16 cellular contexts compared by ENCODE assay signal in genomic region chr22:46798041-46798365, GRCh38. TPM values are rescaled to one million over a fixed set of nuclear protein-coding genes. Genes with fewer than 3 reads are reported as not detected.
A peak's percentile ranks its signal among the peaks of the same experiment; 100 is the strongest.
DNase-seq lines count a peak whose midpoint lies in the region; ATAC-seq and TF ChIP-seq lines count a peak whose summit lies in the region.
"Had no signal": no experiment of that assay in that cellular context is flagged by ENCODE, and none has a peak within 500 bp of the region (broad histone marks: within the 10 kb centered on the region; RNA-seq: fewer than 3 reads in every experiment).

No MANE protein-coding gene starts in this region.

- ATAC-seq in DND-41 (ENCODE audit: insufficient read depth, low read depth) = no peak
- no peak for ATAC-seq in stimulated activated effector memory CD8-positive, alpha-beta T cell treated with anti-CD3 and anti-CD28 coated beads, Interleukin-12 subunit alpha, Interleukin-12 subunit beta, amount 100 ng/mL, for 72 hours
- ATAC-seq in HG02973 (IDR thresholded peaks at IDR 0.05; ENCODE audit: unreplicated experiment) = no peak

- H3K4me2 ChIP-seq in DND-41 (ENCODE audit: insufficient read depth, low read length) = no peak overlapping the region

- no peaks in the 10 kb centered on the region for H3K4me1 ChIP-seq in DND-41 (ENCODE audit: insufficient read depth, low read length)
- H3K4me1 ChIP-seq: breast epithelium, prostate gland had no signal

- H3K4me3 Mint-ChIP-seq in activated CD4-positive, alpha-beta memory T cell treated with anti-CD3 and anti-CD28 coated beads, Interleukin-2, amount 10 ng/mL, durations not matched to agents 7 days and 5 days = no peak overlapping the region
- H3K4me3 Mint-ChIP-seq in activated CD4-positive, alpha-beta memory T cell treated with anti-CD3 and anti-CD28 coated beads for 36 hours = no peak overlapping the region
- H3K4me3 Mint-ChIP-seq in stimulated activated effector memory CD8-positive, alpha-beta T cell treated with anti-CD3 and anti-CD28 coated beads, Interleukin-12 subunit alpha, Interleukin-12 subunit beta, amount 100 ng/mL, for 72 hours = no peak overlapping the region
- H3K4me3 Mint-ChIP-seq: activated naive CD8-positive, alpha-beta T cell; type B pancreatic cell had no signal

- H3K9ac ChIP-seq in DND-41 (ENCODE audit: low read depth, low read length) = no peak overlapping the region

- peaks cover 14% of the 10 kb centered on the region for H3K4me1 Mint-ChIP-seq in activated CD4-positive, alpha-beta memory T cell treated with anti-CD3 and anti-CD28 coated beads, Interleukin-2, amount 10 ng/mL, durations not matched to agents 7 days and 5 days
- peaks cover 17% of the 10 kb centered on the region for H3K4me1 Mint-ChIP-seq in activated CD4-positive, alpha-beta memory T cell treated with anti-CD3 and anti-CD28 coated beads for 36 hours (ENCODE audit: low read depth)
- peaks cover 39% of the 10 kb centered on the region for H3K4me1 Mint-ChIP-seq in stimulated activated effector memory CD8-positive, alpha-beta T cell treated with anti-CD3 and anti-CD28 coated beads, Interleukin-12 subunit alpha, Interleukin-12 subunit beta, amount 100 ng/mL, for 72 hours

- H3K27me3 Mint-ChIP-seq in activated CD4-positive, alpha-beta memory T cell treated with anti-CD3 and anti-CD28 coated beads, Interleukin-2, amount 10 ng/mL, durations not matched to agents 7 days and 5 days = no peaks in the 10 kb centered on the region
- H3K27me3 Mint-ChIP-seq in activated CD4-positive, alpha-beta memory T cell treated with anti-CD3 and anti-CD28 coated beads for 36 hours = no peaks in the 10 kb centered on the region
- H3K27me3 Mint-ChIP-seq: activated naive CD8-positive, alpha-beta T cell; type B pancreatic cell had no signal

- peaks cover 20% of the 10 kb centered on the region for H4K20me1 ChIP-seq in DND-41 (ENCODE audit: insufficient read depth, low read length)

- POLR2A ChIA-PET in activated CD4-positive, alpha-beta memory T cell treated with anti-CD3 and anti-CD28 coated beads, Interleukin-2, amount 10 ng/mL, durations not matched to agents 7 days and 5 days (lab: Charles Lee) = interaction anchor here (1.0 to 1.2 kb wide), 2 partner anchors 23 to 35 kb away, joined by 3 to 5 read pairs; partner anchors contain the start of gene TBC1D22A
- POLR2A ChIA-PET in activated CD4-positive, alpha-beta memory T cell treated with anti-CD3 and anti-CD28 coated beads for 36 hours (lab: Charles Lee) = no interaction called here

- no peak for DNase-seq in activated CD4-positive, alpha-beta memory T cell treated with anti-CD3 and anti-CD28 coated beads, Interleukin-2, amount 10 ng/mL, durations not matched to agents 7 days and 5 days
- DNase-seq in activated CD4-positive, alpha-beta memory T cell treated with anti-CD3 and anti-CD28 coated beads for 36 hours = no peak
- no peak for DNase-seq in DND-41
- no peak for DNase-seq in dorsolateral prefrontal cortex
- DNase-seq in stimulated activated effector memory CD8-positive, alpha-beta T cell treated with anti-CD3 and anti-CD28 coated beads, Interleukin-12 subunit alpha, Interleukin-12 subunit beta, amount 100 ng/mL, for 72 hours (ENCODE audit: low spot score in 2 of 2) = no peak
- DNase-seq in posterior vena cava (ENCODE audit: low spot score) = no peak
- no peak for DNase-seq in DMS114 treated with DMSO at 0.1 percent for 48 hours (lab: John Stamatoyannopoulos, UW; ENCODE audit: unreplicated experiment)
- DNase-seq: NCI-H1436 had no signal

- no peaks in the 10 kb centered on the region for H3K9me3 Mint-ChIP-seq in activated CD4-positive, alpha-beta memory T cell treated with anti-CD3 and anti-CD28 coated beads, Interleukin-2, amount 10 ng/mL, durations not matched to agents 7 days and 5 days
- H3K9me3 Mint-ChIP-seq in activated CD4-positive, alpha-beta memory T cell treated with anti-CD3 and anti-CD28 coated beads for 36 hours = no peaks in the 10 kb centered on the region
- no peaks in the 10 kb centered on the region for H3K9me3 Mint-ChIP-seq in stimulated activated effector memory CD8-positive, alpha-beta T cell treated with anti-CD3 and anti-CD28 coated beads, Interleukin-12 subunit alpha, Interleukin-12 subunit beta, amount 100 ng/mL, for 72 hours
- H3K9me3 Mint-ChIP-seq: type B pancreatic cell had no signal

- peak overlapping the region; percentile 2; the same call in 1 of the 2 replicates for H3K27ac ChIP-seq in DND-41 (ENCODE audit: low read length)
- H3K27ac ChIP-seq in dorsolateral prefrontal cortex = peak overlapping the region in 38 of 59 donors; percentile 4 to 67 (median 32)
- H3K27ac ChIP-seq: 22Rv1, breast epithelium, C4-2B, epithelial cell of prostate, prostate gland had no signal

- H3K4me3 ChIP-seq in DND-41 (ENCODE audit: low read depth in 1 of 2, low read length in 2 of 2) (no peak overlapping the region), dorsolateral prefrontal cortex (no peak overlapping the region)
- H3K4me3 ChIP-seq: breast epithelium, prostate gland had no signal

- intact Hi-C loops in activated CD4-positive, alpha-beta memory T cell treated with anti-CD3 and anti-CD28 coated beads for 36 hours (cut with micrococcal nuclease) = loop anchor here (1.0 to 10.0 kb wide), 2 partner anchors 39 to 233 kb away; no protein-coding TSS in a partner anchor
- intact Hi-C loops in dorsolateral prefrontal cortex (cut with DNase I) (loop anchor here in 1 of 2 donors (5.0 kb wide), 2 partner anchors 36 to 1694 kb away; partner anchors contain the start of gene TBC1D22A), posterior vena cava (cut with DNase I) (no loop called here)

- peaks cover 33% of the 10 kb centered on the region for H3K79me2 ChIP-seq in DND-41 (ENCODE audit: insufficient read depth, low read length)

- H2AFZ ChIP-seq in DND-41 (ENCODE audit: low read depth, low read length) = no peak overlapping the region

- peaks cover 82% of the 10 kb centered on the region for H3K36me3 ChIP-seq in DND-41 (ENCODE audit: insufficient read depth, low read length)
- H3K36me3 ChIP-seq: breast epithelium, prostate gland had no signal

- H3K27me3 ChIP-seq in DND-41 (ENCODE audit: insufficient read depth, low read length, poor library complexity) (no peaks in the 10 kb centered on the region), dorsolateral prefrontal cortex (no peaks in the 10 kb centered on the region)
- H3K27me3 ChIP-seq: breast epithelium had no signal

- peak overlapping the region; percentile 8 for H3K27ac Mint-ChIP-seq in activated CD4-positive, alpha-beta memory T cell treated with anti-CD3 and anti-CD28 coated beads, Interleukin-2, amount 10 ng/mL, durations not matched to agents 7 days and 5 days
- H3K27ac Mint-ChIP-seq in activated CD4-positive, alpha-beta memory T cell treated with anti-CD3 and anti-CD28 coated beads for 36 hours = no peak overlapping the region
- H3K27ac Mint-ChIP-seq in stimulated activated effector memory CD8-positive, alpha-beta T cell treated with anti-CD3 and anti-CD28 coated beads, Interleukin-12 subunit alpha, Interleukin-12 subunit beta, amount 100 ng/mL, for 72 hours = peak overlapping the region; percentile 37
- H3K27ac Mint-ChIP-seq: activated naive CD8-positive, alpha-beta T cell had no signal

- H3K9me3 ChIP-seq in DND-41 (ENCODE audit: insufficient read depth, low read length, severe bottlenecking) = no peaks in the 10 kb centered on the region
- H3K9me3 ChIP-seq: breast epithelium, prostate gland had no signal

- peaks cover 55% of the 10 kb centered on the region for H3K36me3 Mint-ChIP-seq in activated CD4-positive, alpha-beta memory T cell treated with anti-CD3 and anti-CD28 coated beads, Interleukin-2, amount 10 ng/mL, durations not matched to agents 7 days and 5 days (ENCODE audit: low read depth)
- H3K36me3 Mint-ChIP-seq in activated CD4-positive, alpha-beta memory T cell treated with anti-CD3 and anti-CD28 coated beads for 36 hours = peaks cover 29% of the 10 kb centered on the region
- peaks cover 86% of the 10 kb centered on the region for H3K36me3 Mint-ChIP-seq in stimulated activated effector memory CD8-positive, alpha-beta T cell treated with anti-CD3 and anti-CD28 coated beads, Interleukin-12 subunit alpha, Interleukin-12 subunit beta, amount 100 ng/mL, for 72 hours

- CTCF ChIA-PET in activated CD4-positive, alpha-beta memory T cell treated with anti-CD3 and anti-CD28 coated beads, Interleukin-2, amount 10 ng/mL, durations not matched to agents 7 days and 5 days (lab: Charles Lee) = interaction anchor here (1.0 to 10.0 kb wide), 2 partner anchors 24 to 37 kb away, joined by 5 to 178 read pairs; partner anchors contain the start of gene TBC1D22A
- CTCF ChIA-PET in activated CD4-positive, alpha-beta memory T cell treated with anti-CD3 and anti-CD28 coated beads for 36 hours (lab: Charles Lee) = interaction anchor here (1.1 to 6.8 kb wide), 13 partner anchors 10 to 59 kb away, joined by 3 to 180 read pairs (median 5); partner anchors contain the start of gene TBC1D22A

- no peak for TF ChIP-seq CTCF in DND-41 (IDR thresholded peaks at IDR 0.05; ENCODE audit: borderline replicate concordance, extremely low read depth, low read length, poor library complexity, severe bottlenecking)
- TF ChIP-seq CTCF in dorsolateral prefrontal cortex (IDR thresholded peaks at IDR 0.05 in 54 of 56, conservative IDR thresholded peaks at IDR 0.05 in 2 of 56; ENCODE audit: low read depth in 1 of 56, partially characterized antibody in 56 of 56) = no peak

RNA-seq across cellular contexts. Expression of gene TBC1D22A, which starts 35.6 kb away (rescaled TPM):
- total RNA-seq in activated CD4-positive, alpha-beta memory T cell treated with anti-CD3 and anti-CD28 coated beads, Interleukin-2, amount 10 ng/mL, durations not matched to agents 7 days and 5 days = 10 to 100 TPM; 38.5 to 41.0 TPM
- total RNA-seq in activated CD4-positive, alpha-beta memory T cell treated with anti-CD3 and anti-CD28 coated beads for 36 hours = 10 to 100 TPM; 33.2 to 34.9 TPM
- total RNA-seq in dorsolateral prefrontal cortex (10 to 100 TPM; 20.0 to 36.0 (median 27.2) TPM), posterior vena cava (10 to 100 TPM; 19.3 to 21.7 TPM)

RNA-seq across cellular contexts. Expression of gene CERK, which starts 60.0 kb away (rescaled TPM):
- 10 to 100 TPM; 68.7 to 73.4 TPM for total RNA-seq in activated CD4-positive, alpha-beta memory T cell treated with anti-CD3 and anti-CD28 coated beads, Interleukin-2, amount 10 ng/mL, durations not matched to agents 7 days and 5 days
- 10 to 100 TPM; 54.4 to 55.0 TPM for total RNA-seq in activated CD4-positive, alpha-beta memory T cell treated with anti-CD3 and anti-CD28 coated beads for 36 hours
- total RNA-seq in dorsolateral prefrontal cortex (10 to 100 TPM; 24.8 to 72.6 (median 52.4) TPM), posterior vena cava (10 to 100 TPM; 25.4 to 36.4 TPM)
